ENCODE assay signal across 1 cellular context in the genomic region with DNA sequence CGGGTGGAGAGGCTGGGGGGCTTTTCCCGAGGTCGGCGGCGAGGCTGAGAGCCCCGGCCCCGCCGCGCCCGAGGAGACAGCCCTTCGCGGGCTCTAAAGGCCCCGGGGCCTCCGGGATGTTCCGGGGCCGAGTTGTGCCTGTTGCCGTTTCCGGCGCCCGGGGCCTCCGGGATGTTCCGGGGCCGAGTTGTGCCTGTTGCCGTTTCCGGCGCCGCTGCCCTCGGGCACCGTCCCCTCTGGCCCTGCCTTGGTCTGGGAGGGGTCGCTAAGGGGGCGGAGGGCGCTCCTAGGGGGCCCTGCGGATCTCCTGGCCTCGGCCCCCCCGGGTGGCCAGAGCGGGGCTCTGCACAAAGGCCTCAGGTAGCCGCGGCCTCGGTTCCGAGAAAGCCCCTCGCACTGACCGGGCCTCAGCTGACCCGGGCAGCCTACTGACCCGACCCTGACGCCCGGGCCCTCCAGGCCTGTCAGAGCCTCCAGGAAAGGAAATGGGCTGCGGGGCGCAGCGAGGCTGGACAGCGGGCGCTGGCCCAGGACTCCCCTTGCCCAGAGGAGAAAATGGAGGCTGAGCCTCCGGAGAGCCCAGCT.
TF ChIP-seq lines count a peak whose summit lies in the region.

No MANE protein-coding gene starts in this region.

TF ChIP-seq in A549, 52 proteins besides CTCF, POLR2A, EP300 and RAD21 (continued from another document):
- TF ChIP-seq, protein P1, sequence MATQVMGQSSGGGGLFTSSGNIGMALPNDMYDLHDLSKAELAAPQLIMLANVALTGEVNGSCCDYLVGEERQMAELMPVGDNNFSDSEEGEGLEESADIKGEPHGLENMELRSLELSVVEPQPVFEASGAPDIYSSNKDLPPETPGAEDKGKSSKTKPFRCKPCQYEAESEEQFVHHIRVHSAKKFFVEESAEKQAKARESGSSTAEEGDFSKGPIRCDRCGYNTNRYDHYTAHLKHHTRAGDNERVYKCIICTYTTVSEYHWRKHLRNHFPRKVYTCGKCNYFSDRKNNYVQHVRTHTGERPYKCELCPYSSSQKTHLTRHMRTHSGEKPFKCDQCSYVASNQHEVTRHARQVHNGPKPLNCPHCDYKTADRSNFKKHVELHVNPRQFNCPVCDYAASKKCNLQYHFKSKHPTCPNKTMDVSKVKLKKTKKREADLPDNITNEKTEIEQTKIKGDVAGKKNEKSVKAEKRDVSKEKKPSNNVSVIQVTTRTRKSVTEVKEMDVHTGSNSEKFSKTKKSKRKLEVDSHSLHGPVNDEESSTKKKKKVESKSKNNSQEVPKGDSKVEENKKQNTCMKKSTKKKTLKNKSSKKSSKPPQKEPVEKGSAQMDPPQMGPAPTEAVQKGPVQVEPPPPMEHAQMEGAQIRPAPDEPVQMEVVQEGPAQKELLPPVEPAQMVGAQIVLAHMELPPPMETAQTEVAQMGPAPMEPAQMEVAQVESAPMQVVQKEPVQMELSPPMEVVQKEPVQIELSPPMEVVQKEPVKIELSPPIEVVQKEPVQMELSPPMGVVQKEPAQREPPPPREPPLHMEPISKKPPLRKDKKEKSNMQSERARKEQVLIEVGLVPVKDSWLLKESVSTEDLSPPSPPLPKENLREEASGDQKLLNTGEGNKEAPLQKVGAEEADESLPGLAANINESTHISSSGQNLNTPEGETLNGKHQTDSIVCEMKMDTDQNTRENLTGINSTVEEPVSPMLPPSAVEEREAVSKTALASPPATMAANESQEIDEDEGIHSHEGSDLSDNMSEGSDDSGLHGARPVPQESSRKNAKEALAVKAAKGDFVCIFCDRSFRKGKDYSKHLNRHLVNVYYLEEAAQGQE (IDR thresholded peaks at IDR 0.05), result no peak
- no peak for TF ChIP-seq FOSB (CRISPR knock-in tag; IDR thresholded peaks at IDR 0.05)
- no peak for TF ChIP-seq HEYL (CRISPR knock-in tag; IDR thresholded peaks at IDR 0.05)
- no peak for TF ChIP-seq EHF (CRISPR knock-in tag; IDR thresholded peaks at IDR 0.05)
- no peak for TF ChIP-seq KDM1A (IDR thresholded peaks at IDR 0.05; ENCODE audit: low read depth)
- no peak for TF ChIP-seq USF2 (IDR thresholded peaks at IDR 0.05)
- TF ChIP-seq CHD2 (IDR thresholded peaks at IDR 0.05; ENCODE audit: low read length, partially characterized antibody), result no peak
- no peak for TF ChIP-seq NPAS2 (CRISPR knock-in tag; IDR thresholded peaks at IDR 0.05; ENCODE audit: borderline replicate concordance)
- no peak for TF ChIP-seq ELK1 (IDR thresholded peaks at IDR 0.05; ENCODE audit: low read depth, low read length)
- no peak for TF ChIP-seq MAX (IDR thresholded peaks at IDR 0.05)
- no peak for TF ChIP-seq POLR2AphosphoS2 (conservative IDR thresholded peaks at IDR 0.05; ENCODE audit: low read length)
- TF ChIP-seq ESRRA (IDR thresholded peaks at IDR 0.05; ENCODE audit: borderline replicate concordance, low read length), result no peak
- TF ChIP-seq KDM5A (IDR thresholded peaks at IDR 0.05), result no peak
- no peak for TF ChIP-seq ZNF302 (CRISPR knock-in tag; IDR thresholded peaks at IDR 0.05)
- no peak for TF ChIP-seq MAZ (IDR thresholded peaks at IDR 0.05; ENCODE audit: borderline replicate concordance, low read depth, low read length)
- TF ChIP-seq, protein P2, sequence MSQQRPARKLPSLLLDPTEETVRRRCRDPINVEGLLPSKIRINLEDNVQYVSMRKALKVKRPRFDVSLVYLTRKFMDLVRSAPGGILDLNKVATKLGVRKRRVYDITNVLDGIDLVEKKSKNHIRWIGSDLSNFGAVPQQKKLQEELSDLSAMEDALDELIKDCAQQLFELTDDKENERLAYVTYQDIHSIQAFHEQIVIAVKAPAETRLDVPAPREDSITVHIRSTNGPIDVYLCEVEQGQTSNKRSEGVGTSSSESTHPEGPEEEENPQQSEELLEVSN (IDR thresholded peaks at IDR 0.05; ENCODE audit: borderline replicate concordance, low read depth), result no peak
- TF ChIP-seq RFX5 (IDR thresholded peaks at IDR 0.05), result no peak
- no peak for TF ChIP-seq HOXB5 (CRISPR knock-in tag; IDR thresholded peaks at IDR 0.05)
- TF ChIP-seq HDAC2 (IDR thresholded peaks at IDR 0.05), result no peak
- no peak for TF ChIP-seq HMGXB4 (CRISPR knock-in tag; IDR thresholded peaks at IDR 0.05; ENCODE audit: borderline replicate concordance)
- no peak for TF ChIP-seq ATOH8 (CRISPR knock-in tag; IDR thresholded peaks at IDR 0.05; ENCODE audit: low read depth)
